In genomic region chr1:180181048-180181447, GRCh38 we compare ENCODE assay signal across 10 cellular contexts. TPM values are rescaled to one million over a fixed set of nuclear protein-coding genes. Genes with fewer than 3 reads are reported as not detected.
DNase-seq lines count a peak whose midpoint lies in the region; ATAC-seq and TF ChIP-seq lines count a peak whose summit lies in the region.
"Had no signal": no experiment of that assay in that cellular context is flagged by ENCODE, and none has a peak within 500 bp of the region (broad histone marks: within the 10 kb centered on the region; RNA-seq: fewer than 3 reads in every experiment).

No MANE protein-coding gene starts in this region.

- H3F3A ChIP-seq in GM23338 (replicated peaks; ENCODE audit: low read depth), result no peaks in the 10 kb centered on the region; the same call in 1 of the 2 replicates

- no peaks in the 10 kb centered on the region for H3K9me3 Mint-ChIP-seq in GM23338
- H3K9me3 Mint-ChIP-seq: stimulated activated naive CD8-positive, alpha-beta T cell treated with anti-CD3 and anti-CD28 coated beads, Interleukin-15, Interleukin-2, amounts not matched to agents 100 ng/mL and 50 ng/mL, for 24 hours had no signal

- H3K4me3 Mint-ChIP-seq in GM23338, result no peak overlapping the region
- H3K4me3 Mint-ChIP-seq: stimulated activated naive CD8-positive, alpha-beta T cell treated with anti-CD3 and anti-CD28 coated beads, Interleukin-15, Interleukin-2, amounts not matched to agents 100 ng/mL and 50 ng/mL, for 24 hours had no signal

- TF ChIP-seq CTCF in GM23338 (conservative IDR thresholded peaks at IDR 0.05; ENCODE audit: low read depth in 2 of 2) (peak; percentile 63 to 73), WERI-Rb-1 (IDR thresholded peaks at IDR 0.05; ENCODE audit: low read depth, low read length) (peak; percentile 65), lower lobe of right lung (IDR thresholded peaks at IDR 0.05) (peak; percentile 32)

- H4K20me1 ChIP-seq in GM23338 (replicated peaks; ENCODE audit: insufficient read depth), result no peaks in the 10 kb centered on the region; the same call in 1 of the 2 replicates

- no peaks in the 10 kb centered on the region for H3K79me2 ChIP-seq in GM23338 (replicated peaks; ENCODE audit: insufficient read depth)

- ATAC-seq in GM23338 (0 out of 3 replicates have a peak, but pooled peaks have one; percentile 13), lower lobe of right lung (no peak), GM18870 (IDR thresholded peaks at IDR 0.05; ENCODE audit: unreplicated experiment) (no peak), GM18498 (IDR thresholded peaks at IDR 0.05; ENCODE audit: unreplicated experiment) (no peak)

- H3K27me3 Mint-ChIP-seq in GM23338 (ENCODE audit: insufficient read depth, low read depth, poor library complexity), result peaks cover 8% of the 10 kb centered on the region
- H3K27me3 Mint-ChIP-seq: stimulated activated naive CD8-positive, alpha-beta T cell treated with anti-CD3 and anti-CD28 coated beads, Interleukin-15, Interleukin-2, amounts not matched to agents 100 ng/mL and 50 ng/mL, for 24 hours had no signal

- H3K4me3 ChIP-seq in GM23338, result no peak overlapping the region
- H3K4me3 ChIP-seq in WERI-Rb-1 (ENCODE audit: low read depth, low read length), result no peak overlapping the region
- H3K4me3 ChIP-seq in lower lobe of right lung, result no peak overlapping the region

- H3K4me1 ChIP-seq in GM23338 (ENCODE audit: insufficient read depth) (no peaks in the 10 kb centered on the region), lower lobe of right lung (no peaks in the 10 kb centered on the region)

- no peak overlapping the region for H3K27ac Mint-ChIP-seq in GM23338
- H3K27ac Mint-ChIP-seq: stimulated activated naive CD8-positive, alpha-beta T cell treated with anti-CD3 and anti-CD28 coated beads, Interleukin-15, Interleukin-2, amounts not matched to agents 100 ng/mL and 50 ng/mL, for 24 hours had no signal

- H3K36me3 Mint-ChIP-seq in GM23338 (ENCODE audit: low read depth), result peaks cover 3% of the 10 kb centered on the region; the same call in 2 of the 3 replicates

- peaks cover 5% of the 10 kb centered on the region for H3K4me1 Mint-ChIP-seq in GM23338

- no peaks in the 10 kb centered on the region for H3K9me2 ChIP-seq in GM23338 (ENCODE audit: insufficient read depth)

- intact Hi-C loops in lower lobe of right lung (cut with DNase I), result no loop called here

- H3K4me2 ChIP-seq in GM23338, result no peak overlapping the region

- H3K27me3 ChIP-seq in GM23338 (ENCODE audit: insufficient read depth), result no peaks in the 10 kb centered on the region
- H3K27me3 ChIP-seq in WERI-Rb-1 (ENCODE audit: insufficient read depth, low read depth, severe bottlenecking), result no peaks in the 10 kb centered on the region
- no peaks in the 10 kb centered on the region for H3K27me3 ChIP-seq in lower lobe of right lung (ENCODE audit: low read depth)

- H3K9me3 ChIP-seq in WERI-Rb-1 (ENCODE audit: severe bottlenecking) (no peaks in the 10 kb centered on the region), lower lobe of right lung (no peaks in the 10 kb centered on the region)

- H3K36me3 ChIP-seq in GM23338 (ENCODE audit: insufficient read depth) (no peaks in the 10 kb centered on the region), WERI-Rb-1 (peaks cover 3% of the 10 kb centered on the region; the same call in 1 of the 2 replicates), lower lobe of right lung (peaks cover 75% of the 10 kb centered on the region)

- no peak overlapping the region for H2AFZ ChIP-seq in GM23338

- DNase-seq in NCI-H2227 (lab: John Stamatoyannopoulos, UW; ENCODE audit: unreplicated experiment) (peak; percentile 46), NCI-H2227 treated with DMSO at 0.1 percent for 48 hours (lab: John Stamatoyannopoulos, UW) (no peak), GM23338 (ENCODE audit: low spot score) (peak; percentile 83), WERI-Rb-1 (peak; percentile 69), lower lobe of right lung (peak; percentile 44), activated gamma-delta T cell (lab: John Stamatoyannopoulos, UW) (no peak)

- H3K27ac ChIP-seq in GM23338 (ENCODE audit: low read depth), result no peak overlapping the region
- no peak overlapping the region for H3K27ac ChIP-seq in WERI-Rb-1
- H3K27ac ChIP-seq in lower lobe of right lung, result no peak overlapping the region
- H3K27ac ChIP-seq: HL-60 had no signal

TF ChIP-seq in GM23338, 12 proteins besides CTCF, POLR2A, EP300 and RAD21:
- TF ChIP-seq REST (IDR thresholded peaks at IDR 0.05; ENCODE audit: unreplicated experiment) (no peak), JUNB (IDR thresholded peaks at IDR 0.05; ENCODE audit: unreplicated experiment) (no peak), ZNF114 (CRISPR knock-in tag; IDR thresholded peaks at IDR 0.05) (no peak), CREB1 (CRISPR knock-in tag; IDR thresholded peaks at IDR 0.05; ENCODE audit: low read depth) (no peak)

RNA-seq across cellular contexts. Expression of gene QSOX1, which starts 26.4 kb away (rescaled TPM):
- total RNA-seq in GM23338 (2014; rRNA removed; shearing (Covaris generic)), result 107 and 119 TPM in 2 replicates
- 47.8 and 64.8 TPM in 2 replicates for polyA plus RNA-seq in GM23338 (2016; fragmentation: Nextera tagmentation; extraction: Ambion mirVana)
- 241 TPM for total RNA-seq in lower lobe of right lung

RNA-seq across cellular contexts. Expression of gene LHX4, which starts 49.0 kb away (rescaled TPM):
- total RNA-seq in GM23338 (2014; rRNA removed; shearing (Covaris generic)), result 2.5 and 2.9 TPM in 2 replicates
- polyA plus RNA-seq in GM23338 (2016; fragmentation: Nextera tagmentation; extraction: Ambion mirVana), result 1.2 and 1.4 TPM in 2 replicates
- not detected for total RNA-seq in lower lobe of right lung

Comparison
In these comparisons a context has a peak if more than half of its experiments do, and no peak if none do; other contexts are left out.
1. DNase-seq: peak in NCI-H2227 (single experiment), GM23338 (single experiment), WERI-Rb-1 (single experiment) and lower lobe of right lung (single experiment); none in NCI-H2227 treated with DMSO at 0.1 percent for 48 hours (single experiment) and activated gamma-delta T cell (single experiment).
2. Peak in every context shown above with its lines, with median percentiles within 50 percentile points of each other: CTCF ChIP-seq.